ENCODE assay signal across 9 cellular contexts in the genomic region with DNA sequence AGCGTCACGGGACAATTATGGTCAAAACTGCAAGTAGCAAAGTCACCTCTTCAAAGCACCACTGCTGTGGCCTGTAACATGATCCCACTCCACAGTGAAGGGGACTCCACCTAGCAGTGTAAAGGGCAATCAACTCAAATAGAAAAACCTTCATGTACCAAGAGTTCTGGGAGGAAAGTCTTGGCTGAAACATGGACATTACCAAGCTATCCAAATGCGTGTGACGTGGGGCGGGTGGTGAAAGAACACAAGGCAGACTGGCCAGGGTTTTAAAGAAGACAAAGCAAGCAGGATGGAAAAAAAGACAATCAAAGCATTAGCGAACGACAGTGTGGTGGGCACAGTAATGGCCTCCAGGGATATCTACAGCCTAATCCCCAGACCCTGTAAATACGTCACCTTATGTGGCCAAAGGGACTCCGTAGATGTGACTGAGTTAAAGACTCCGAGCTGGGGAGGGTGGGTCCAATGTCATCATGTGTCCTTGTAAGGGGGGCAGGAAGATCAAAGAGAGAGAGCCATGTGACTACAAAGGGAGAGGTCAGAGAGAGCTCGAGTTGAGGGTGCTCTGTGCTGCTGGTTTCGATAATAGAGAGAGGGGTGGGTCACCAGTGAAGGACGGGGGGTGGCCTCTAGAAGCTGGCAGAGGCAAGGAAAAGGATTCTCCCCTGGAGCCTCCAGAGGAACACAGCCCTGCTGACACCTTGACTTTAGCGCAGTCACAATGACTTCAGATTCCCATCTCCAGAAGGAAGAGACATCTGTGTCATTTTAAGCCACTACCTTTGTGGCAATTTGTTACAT. TPM values are rescaled to one million over a fixed set of nuclear protein-coding genes. Genes with fewer than 3 reads are reported as not detected.
DNase-seq lines count a peak whose midpoint lies in the region; ATAC-seq and TF ChIP-seq lines count a peak whose summit lies in the region.
"Had no signal": no experiment of that assay in that cellular context is flagged by ENCODE, and none has a peak within 500 bp of the region (broad histone marks: within the 10 kb centered on the region; RNA-seq: fewer than 3 reads in every experiment).

No MANE protein-coding gene starts in this region.

- peak in 1 of 2 donors; percentile 32 for DNase-seq in activated naive CD4-positive, alpha-beta T cell treated with anti-CD3 and anti-CD28 coated beads, Interleukin-2, amount 50 U/mL, for 72 hours (ENCODE audit: low spot score in 2 of 2)
- DNase-seq in activated naive CD4-positive, alpha-beta T cell treated with anti-CD3 and anti-CD28 coated beads, Interleukin-2, amount 50 U/mL, for 16 hours: no peak
- DNase-seq in KBM-7: peak; percentile 51
- peak; percentile 52 to 53 for DNase-seq in activated T-cell treated with anti-CD3 and anti-CD28 coated beads, Interleukin-2, amount 50 U/mL, for 48 hours
- no peak for DNase-seq in mesothelial cell of epicardium (ENCODE audit: low spot score in 2 of 2, unreplicated experiment in 2 of 2)
- DNase-seq in SIG-M5 (lab: John Stamatoyannopoulos, UW): no peak

- no peaks in the 10 kb centered on the region for H3K27me3 Mint-ChIP-seq in mesothelial cell of epicardium (ENCODE audit: low read depth)
- H3K27me3 Mint-ChIP-seq: natural killer cell treated with Interleukin-12 subunit alpha and Interleukin-12 subunit beta and Interleukin-15 and Interleukin-18, amount 100 ng/mL, for 72 hours had no signal

- TF ChIP-seq CTCF in mesothelial cell of epicardium (IDR thresholded peaks at IDR 0.05; ENCODE audit: unreplicated experiment): no peak

- in situ Hi-C loops in KBM-7 (cut with MboI; ENCODE audit: low pct_unique_long_range_greater_than_20kb, low sequenced_read_pairs): no loop called here

- H3K9me3 Mint-ChIP-seq in activated naive CD4-positive, alpha-beta T cell treated with anti-CD3 and anti-CD28 coated beads, Interleukin-2, amount 50 U/mL, for 72 hours: no peaks in the 10 kb centered on the region
- H3K9me3 Mint-ChIP-seq in mesothelial cell of epicardium: peaks cover 6% of the 10 kb centered on the region
- H3K9me3 Mint-ChIP-seq: natural killer cell treated with Interleukin-12 subunit alpha and Interleukin-12 subunit beta and Interleukin-15 and Interleukin-18, amount 100 ng/mL, for 72 hours had no signal

- peak overlapping the region; percentile 16 for H3K4me3 Mint-ChIP-seq in mesothelial cell of epicardium
- H3K4me3 Mint-ChIP-seq: natural killer cell treated with Interleukin-12 subunit alpha and Interleukin-12 subunit beta and Interleukin-15 and Interleukin-18, amount 100 ng/mL, for 72 hours had no signal

- H3K4me1 Mint-ChIP-seq in mesothelial cell of epicardium: peaks cover 31% of the 10 kb centered on the region

- peak; percentile 93 to 99 for ATAC-seq in activated naive CD4-positive, alpha-beta T cell treated with anti-CD3 and anti-CD28 coated beads, Interleukin-2, amount 50 U/mL, for 72 hours
- no peak for ATAC-seq in GM18517 (IDR thresholded peaks at IDR 0.05; ENCODE audit: unreplicated experiment)
- ATAC-seq in HG02852 (IDR thresholded peaks at IDR 0.05; ENCODE audit: unreplicated experiment): no peak

- H3K36me3 Mint-ChIP-seq in activated naive CD4-positive, alpha-beta T cell treated with anti-CD3 and anti-CD28 coated beads, Interleukin-2, amount 50 U/mL, for 72 hours: peaks cover 0 to under 1% of the 10 kb centered on the region in 2 donors
- peaks cover 13% of the 10 kb centered on the region for H3K36me3 Mint-ChIP-seq in mesothelial cell of epicardium
- H3K36me3 Mint-ChIP-seq: natural killer cell treated with Interleukin-12 subunit alpha and Interleukin-12 subunit beta and Interleukin-15 and Interleukin-18, amount 100 ng/mL, for 72 hours had no signal

- H3K27ac Mint-ChIP-seq in activated naive CD4-positive, alpha-beta T cell treated with anti-CD3 and anti-CD28 coated beads, Interleukin-2, amount 50 U/mL, for 72 hours: peak overlapping the region; percentile 13 to 56
- peak overlapping the region; percentile 92 for H3K27ac Mint-ChIP-seq in mesothelial cell of epicardium

RNA-seq across cellular contexts. Expression of gene HSDL1, which starts 6.0 kb away (rescaled TPM):
- total RNA-seq in activated naive CD4-positive, alpha-beta T cell treated with anti-CD3 and anti-CD28 coated beads, Interleukin-2, amount 50 U/mL, for 72 hours: 10 to 100 TPM; 11.2 to 11.8 TPM
- 47.6 to 50.0 TPM (median 48.9 TPM) in 3 replicates for total RNA-seq in mesothelial cell of epicardium

RNA-seq across cellular contexts. Expression of gene DNAAF1, which starts 6.1 kb away (rescaled TPM):
- total RNA-seq in activated naive CD4-positive, alpha-beta T cell treated with anti-CD3 and anti-CD28 coated beads, Interleukin-2, amount 50 U/mL, for 72 hours: not detected
- 0.18 to 0.47 TPM (median 0.22 TPM) in 3 replicates for total RNA-seq in mesothelial cell of epicardium
- total RNA-seq: natural killer cell treated with Interleukin-12 subunit alpha and Interleukin-12 subunit beta and Interleukin-15 and Interleukin-18, amount 100 ng/mL, for 72 hours had no signal

RNA-seq across cellular contexts. Expression of gene MBTPS1, which starts 22.3 kb away (rescaled TPM):
- total RNA-seq in activated naive CD4-positive, alpha-beta T cell treated with anti-CD3 and anti-CD28 coated beads, Interleukin-2, amount 50 U/mL, for 72 hours: 10 to 100 TPM; 39.9 to 41.1 TPM
- 143 to 146 TPM (median 146 TPM) in 3 replicates for total RNA-seq in mesothelial cell of epicardium

RNA-seq across cellular contexts. Expression of gene TAF1C, which starts 47.8 kb away (rescaled TPM):
- 10 to 100 TPM; 42.5 to 52.8 TPM for total RNA-seq in activated naive CD4-positive, alpha-beta T cell treated with anti-CD3 and anti-CD28 coated beads, Interleukin-2, amount 50 U/mL, for 72 hours
- 84.0 to 88.6 TPM (median 84.3 TPM) in 3 replicates for total RNA-seq in mesothelial cell of epicardium

RNA-seq across cellular contexts. Expression of gene ADAD2, which starts 51.9 kb away (rescaled TPM):
- under 1 TPM in 1 of 2 donors, not detected in 1; 0.47 TPM for total RNA-seq in activated naive CD4-positive, alpha-beta T cell treated with anti-CD3 and anti-CD28 coated beads, Interleukin-2, amount 50 U/mL, for 72 hours
- 0.34 TPM in 1 of 3 replicates, not detected in the others for total RNA-seq in mesothelial cell of epicardium
- total RNA-seq: natural killer cell treated with Interleukin-12 subunit alpha and Interleukin-12 subunit beta and Interleukin-15 and Interleukin-18, amount 100 ng/mL, for 72 hours had no signal

Comparison
In these comparisons a context has a peak if more than half of its experiments do, and no peak if none do; other contexts are left out.
1. ATAC-seq: peak in activated naive CD4-positive, alpha-beta T cell treated with anti-CD3 and anti-CD28 coated beads, Interleukin-2, amount 50 U/mL, for 72 hours (2 of 2); none in GM18517 (single experiment) and HG02852 (single experiment).
2. DNase-seq: peak in KBM-7 (single experiment) and activated T-cell treated with anti-CD3 and anti-CD28 coated beads, Interleukin-2, amount 50 U/mL, for 48 hours (2 of 2); none in activated naive CD4-positive, alpha-beta T cell treated with anti-CD3 and anti-CD28 coated beads, Interleukin-2, amount 50 U/mL, for 16 hours (single experiment), mesothelial cell of epicardium (0 of 2) and SIG-M5 (single experiment).